Comparison of ENCODE assay signal across 27 cellular contexts in genomic region chr17:28592260-28592659, GRCh38.
"Had no signal": no experiment of that assay in that cellular context is flagged by ENCODE, and none has a peak within 500 bp of the region (broad histone marks: within the 10 kb centered on the region; RNA-seq: fewer than 3 reads in every experiment).

No MANE protein-coding gene starts in this region.

- H3K4me3 Mint-ChIP-seq: activated CD8-positive, alpha-beta T cell treated with anti-CD3 and anti-CD28 coated beads, Interleukin-2, amount 10 ng/mL, durations not matched to agents 7 days and 5 days; activated naive CD4-positive, alpha-beta T cell treated with anti-CD3 and anti-CD28 coated beads for 36 hours; activated T-cell treated with anti-CD3 and anti-CD28 coated beads, Interleukin-2, amount 50 U/mL, for 24 hours; mesothelial cell of epicardium; naive thymus-derived CD8-positive, alpha-beta T cell; T-helper 2 cell treated with Interferon-gamma antibody and Interleukin-4, amounts not matched to agents 5 μg/mL and 100 μg/mL, for 36 hours; type B pancreatic cell had no signal

- H3K27me3 Mint-ChIP-seq: activated T-cell treated with anti-CD3 and anti-CD28 coated beads, Interleukin-2, amount 50 U/mL, for 24 hours; naive thymus-derived CD8-positive, alpha-beta T cell; type B pancreatic cell had no signal

- H3K36me3 ChIP-seq: gastrocnemius medialis, left ventricle myocardium inferior, ovary, prostate gland, thoracic aorta, vagina had no signal

- H3K4me1 ChIP-seq: gastrocnemius medialis, left ventricle myocardium inferior, prostate gland, vagina had no signal

- DNase-seq: activated CD4-positive, alpha-beta T cell treated with anti-CD3 and anti-CD28 coated beads, Interleukin-2, amount 50 U/mL, for 1 hour; activated CD8-positive, alpha-beta memory T cell treated with anti-CD3 and anti-CD28 coated beads, Interleukin-2, amount 50 U/mL, for 4 hours; activated CD8-positive, alpha-beta T cell treated with anti-CD3 and anti-CD28 coated beads, Interleukin-2, amount 10 ng/mL, durations not matched to agents 7 days and 5 days; activated naive CD4-positive, alpha-beta T cell treated with anti-CD3 and anti-CD28 coated beads for 36 hours; activated T-cell treated with anti-CD3 and anti-CD28 coated beads, Interleukin-2, amount 50 U/mL, for 24 hours; amygdala; cerebellar nuclear complex; esophagus squamous epithelium; gastrocnemius medialis; head of caudate nucleus; hypothalamus; left ventricle myocardium inferior; naive thymus-derived CD8-positive, alpha-beta T cell; ovary; spleen; stimulated activated CD4-positive, alpha-beta T cell treated with anti-CD3 and anti-CD28 coated beads, Interleukin-4, amount 100 ng/mL, for 1 hour; stimulated activated naive CD4-positive, alpha-beta T cell treated with Interleukin-2 at 50 U/mL for 16 hours had no signal

- H3K9me3 ChIP-seq: esophagus squamous epithelium, gastrocnemius medialis, left ventricle myocardium inferior, neutrophil, ovary, prostate gland, spleen, thoracic aorta, vagina had no signal

- H3K4me1 Mint-ChIP-seq: mesothelial cell of epicardium had no signal

- H3K27ac Mint-ChIP-seq: activated T-cell treated with anti-CD3 and anti-CD28 coated beads, Interleukin-2, amount 50 U/mL, for 24 hours; mesothelial cell of epicardium; naive thymus-derived CD8-positive, alpha-beta T cell; T-helper 2 cell treated with Interferon-gamma antibody and Interleukin-4, amounts not matched to agents 5 μg/mL and 100 μg/mL, for 36 hours; type B pancreatic cell had no signal

- H3K27me3 ChIP-seq: esophagus squamous epithelium, gastrocnemius medialis, neutrophil, ovary, spleen, vagina had no signal

- H3K4me3 ChIP-seq: coronary artery, esophagus squamous epithelium, gastrocnemius medialis, left ventricle myocardium inferior, ovary, prostate gland, spleen, thoracic aorta, vagina had no signal

- H3K27ac ChIP-seq: coronary artery, esophagus squamous epithelium, gastrocnemius medialis, left ventricle myocardium inferior, neutrophil, ovary, prostate gland, spleen, thoracic aorta, vagina, VCaP had no signal

- H3K9me3 Mint-ChIP-seq: activated naive CD4-positive, alpha-beta T cell treated with anti-CD3 and anti-CD28 coated beads for 36 hours; activated T-cell treated with anti-CD3 and anti-CD28 coated beads, Interleukin-2, amount 50 U/mL, for 24 hours; activated T-helper 2 cell treated with anti-CD3 and anti-CD28 coated beads, Interferon-gamma antibody, Interleukin-2, Interleukin-4, amounts not matched to agents 10 μg/mL and 5 μg/mL and 100 μg/mL, durations not matched to agents 14 hours and 24 hours and 36 hours; mesothelial cell of epicardium; naive thymus-derived CD8-positive, alpha-beta T cell; T-helper 2 cell treated with Interferon-gamma antibody and Interleukin-4, amounts not matched to agents 5 μg/mL and 100 μg/mL, for 36 hours; type B pancreatic cell had no signal
